ENCODE assay signal across 8 cellular contexts in the genomic region with DNA sequence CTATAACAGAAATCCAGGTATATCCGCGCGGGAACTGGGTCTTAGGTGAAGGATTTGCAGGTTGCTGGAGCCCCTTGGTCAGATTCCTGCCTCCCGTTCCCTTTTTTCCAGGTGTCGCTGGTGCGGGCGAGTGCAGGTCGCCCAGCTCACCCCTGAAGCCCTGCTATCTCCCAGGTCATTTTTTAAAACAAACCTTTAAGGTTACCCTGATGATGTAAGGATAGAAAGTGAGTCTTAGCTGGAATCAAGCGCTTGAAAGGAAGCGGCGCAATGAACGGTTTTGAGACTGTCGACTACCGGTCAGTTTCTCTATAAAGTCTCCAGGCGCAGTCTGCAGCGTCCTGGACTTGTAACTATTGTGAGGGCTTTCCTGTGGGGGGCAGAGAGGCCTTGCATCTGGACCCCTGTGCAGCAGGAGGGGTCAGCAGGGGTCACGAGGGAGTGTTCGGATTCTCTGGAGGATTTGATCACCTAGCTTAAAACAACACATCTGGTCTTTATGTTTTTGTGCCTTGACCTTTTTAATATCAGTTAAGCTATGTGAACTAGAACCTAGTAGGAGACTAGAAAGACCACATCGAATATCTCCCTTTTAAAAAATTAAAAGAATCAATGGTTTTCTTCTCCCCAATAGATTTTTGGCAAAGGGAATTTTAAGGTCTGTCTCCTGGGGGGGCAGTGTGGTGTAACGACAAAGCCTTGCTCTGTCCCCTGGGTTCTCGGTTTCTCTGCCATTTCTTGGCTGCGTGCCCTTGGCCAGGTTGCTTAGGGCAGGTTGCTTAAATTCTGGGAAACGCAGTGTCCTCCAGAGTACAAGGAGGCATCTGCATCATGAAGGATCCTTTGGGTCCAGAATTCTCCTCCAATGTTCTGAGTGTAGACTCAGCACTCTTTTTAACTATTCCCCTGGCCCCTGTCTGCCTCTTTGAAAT. TPM values are rescaled to one million over a fixed set of nuclear protein-coding genes. Genes with fewer than 3 reads are reported as not detected.
DNase-seq lines count a peak whose midpoint lies in the region; ATAC-seq, FAIRE-seq and TF ChIP-seq lines count a peak whose summit lies in the region.

No MANE protein-coding gene starts in this region.

- H3K27me3 ChIP-seq in astrocyte (ENCODE audit: insufficient read depth, low read length) = peaks cover 14% of the 10 kb centered on the region
- peaks cover 34% of the 10 kb centered on the region for H3K27me3 ChIP-seq in kidney epithelial cell (ENCODE audit: control insufficient read depth, insufficient read depth, low read length)
- peaks cover 25% of the 10 kb centered on the region for H3K27me3 ChIP-seq in suprapubic skin

- TF ChIP-seq CTCF in HEK293 (tag by site-specific recombination; IDR thresholded peaks at IDR 0.05) = no peak
- TF ChIP-seq CTCF in astrocyte (IDR thresholded peaks at IDR 0.05; ENCODE audit: insufficient read depth, low read depth, low read length) = no peak
- no peak for TF ChIP-seq CTCF in kidney epithelial cell (IDR thresholded peaks at IDR 0.05; ENCODE audit: insufficient read depth, low read length, poor library complexity, severe bottlenecking)
- TF ChIP-seq CTCF in suprapubic skin (IDR thresholded peaks at IDR 0.05) = no peak

- H3K36me3 Mint-ChIP-seq in astrocyte (ENCODE audit: low read depth, unreplicated experiment) = no peaks in the 10 kb centered on the region

- CTCF ChIA-PET in HEK293 (lab: Yijun Ruan, JAX) = interaction anchor here (0.7 to 1.4 kb wide), 4 partner anchors 27 to 748 kb away, joined by 3 to 5 read pairs (median 4); no protein-coding TSS in a partner anchor

- peaks cover 5% of the 10 kb centered on the region; the same call in 1 of the 2 replicates for H3K4me1 ChIP-seq in HEK293 (ENCODE audit: control insufficient read depth, insufficient read depth, low read length)
- H3K4me1 ChIP-seq in astrocyte (ENCODE audit: insufficient read depth, low read length) = peaks cover 29% of the 10 kb centered on the region
- peaks cover 34% of the 10 kb centered on the region for H3K4me1 ChIP-seq in suprapubic skin

- H3K9me3 ChIP-seq in HEK293 (ENCODE audit: control insufficient read depth, insufficient read depth, low read depth, low read length) (no peaks in the 10 kb centered on the region), astrocyte (ENCODE audit: insufficient read depth, low read depth, low read length) (no peaks in the 10 kb centered on the region), suprapubic skin (no peaks in the 10 kb centered on the region)

- TF ChIP-seq EP300 in suprapubic skin (IDR thresholded peaks at IDR 0.05) = no peak

- POLR2A ChIA-PET in HEK293 (lab: Yijun Ruan, JAX) = no interaction called here

- H3K27ac ChIP-seq in HEK293 (ENCODE audit: extremely low read depth, low read depth, low read length) (peak overlapping the region; percentile 52; the same call in 1 of the 2 replicates), astrocyte (ENCODE audit: low read depth, low read length) (no peak overlapping the region), suprapubic skin (peak overlapping the region; percentile 69)

- H2AFZ ChIP-seq in astrocyte (ENCODE audit: low read depth, low read length) = peak overlapping the region; percentile 76

- no peak overlapping the region for H3K27ac Mint-ChIP-seq in astrocyte (ENCODE audit: unreplicated experiment)

- peak overlapping the region; percentile 78 for H3K9ac ChIP-seq in astrocyte (ENCODE audit: low read length)

- H4K20me1 ChIP-seq in astrocyte (ENCODE audit: insufficient read depth, low read length) = no peaks in the 10 kb centered on the region

- WGBS in suprapubic skin = 7% methylated on average over 22 of the region's 23 CpGs

- H3K4me2 ChIP-seq in astrocyte (ENCODE audit: low read length) = peak overlapping the region; percentile 94

- H3K9me3 Mint-ChIP-seq in astrocyte (ENCODE audit: unreplicated experiment) = no peaks in the 10 kb centered on the region

- no peak for ATAC-seq in GM19324 (IDR thresholded peaks at IDR 0.05; ENCODE audit: low FRiP score, unreplicated experiment)

- TF ChIP-seq POLR2A in suprapubic skin (IDR thresholded peaks at IDR 0.05) = no peak

- H3K4me3 ChIP-seq in HEK293 (ENCODE audit: low read depth, low read length) (peak overlapping the region; percentile 58), astrocyte (ENCODE audit: insufficient read depth, low read depth, low read length) (peak overlapping the region; percentile 70), kidney epithelial cell (ENCODE audit: low read depth, low read length) (peak overlapping the region; percentile 47), suprapubic skin (peak overlapping the region; percentile 54)

- peak overlapping the region; percentile 88 for H3K4me3 Mint-ChIP-seq in astrocyte (ENCODE audit: unreplicated experiment)

- peaks cover 21% of the 10 kb centered on the region for H3K4me1 Mint-ChIP-seq in astrocyte (ENCODE audit: low read depth, unreplicated experiment)

- DNase-seq in AG08395 (ENCODE audit: low spot score) = peak; percentile 12
- DNase-seq in astrocyte (ENCODE audit: low read depth) = no peak
- DNase-seq in kidney epithelial cell (ENCODE audit: low read depth) = no peak
- no peak for DNase-seq in suprapubic skin (ENCODE audit: low spot score in 2 of 2)
- no peak for DNase-seq in SIG-M5 treated with dmso at 0.1 percent for 504 hours (lab: John Stamatoyannopoulos, UW; ENCODE audit: unreplicated experiment)
- no peak for DNase-seq in NCI-H1048 (lab: John Stamatoyannopoulos, UW)

- H3K36me3 ChIP-seq in HEK293 (ENCODE audit: control insufficient read depth in 2 of 2, insufficient read depth in 1 of 2, low read length in 2 of 2) = no peaks in the 10 kb centered on the region
- no peaks in the 10 kb centered on the region for H3K36me3 ChIP-seq in astrocyte (ENCODE audit: insufficient read depth, low read length)
- no peaks in the 10 kb centered on the region for H3K36me3 ChIP-seq in kidney epithelial cell (ENCODE audit: control insufficient read depth, insufficient read depth, low read length)
- no peaks in the 10 kb centered on the region for H3K36me3 ChIP-seq in suprapubic skin

- peaks cover 10% of the 10 kb centered on the region for H3K79me2 ChIP-seq in astrocyte (ENCODE audit: insufficient read depth, low read length)

- FAIRE-seq in astrocyte (lab: Jason Lieb, UNC) = no peak

- H3K27me3 Mint-ChIP-seq in astrocyte (ENCODE audit: low read depth, unreplicated experiment) = peaks cover 22% of the 10 kb centered on the region

TF ChIP-seq in HEK293, 187 proteins besides CTCF, POLR2A, EP300 and RAD21:
- TF ChIP-seq ZNF335 (tag by site-specific recombination; conservative IDR thresholded peaks at IDR 0.05) = peak; percentile 76
- TF ChIP-seq IKZF3 (tag by site-specific recombination; IDR thresholded peaks at IDR 0.05) = no peak
- TF ChIP-seq ZBTB20 (tag by site-specific recombination; IDR thresholded peaks at IDR 0.05) = peak; percentile 16; the same call in 1 of the 2 replicates
- TF ChIP-seq ZNF624 (tag by site-specific recombination; IDR thresholded peaks at IDR 0.05) = no peak

RNA-seq across cellular contexts. Expression of a gene that starts 1.7 kb away (rescaled TPM):
- total RNA-seq in astrocyte = 5.3 and 8.1 TPM in 2 replicates
- total RNA-seq in kidney epithelial cell = 0.34 and 1.7 TPM in 2 replicates
- 10 to 100 TPM; 17.8 to 72.7 (median 56.1) TPM for total RNA-seq in suprapubic skin
